8 cellular contexts compared by ENCODE assay signal in genomic region chr16:87416826-87417471, GRCh38. TPM values are rescaled to one million over a fixed set of nuclear protein-coding genes. Genes with fewer than 3 reads are reported as not detected.
A peak's percentile ranks its signal among the peaks of the same experiment; 100 is the strongest.
DNase-seq lines count a peak whose midpoint lies in the region; ATAC-seq and FAIRE-seq lines count a peak whose summit lies in the region.

No MANE protein-coding gene starts in this region.

- no peaks in the 10 kb centered on the region for H3K27me3 ChIP-seq in BLaER1
- H3K27me3 ChIP-seq in right cardiac atrium (ENCODE audit: control insufficient read depth, insufficient read depth), result no peaks in the 10 kb centered on the region

- no peak overlapping the region for H3K27ac ChIP-seq in BLaER1
- no peak overlapping the region for H3K27ac ChIP-seq in right cardiac atrium (ENCODE audit: low read length)

- WGBS in right cardiac atrium, result 72% methylated on average over 21 of the region's 21 CpGs

- H3K9me3 ChIP-seq in BLaER1 (no peaks in the 10 kb centered on the region), right cardiac atrium (ENCODE audit: control insufficient read depth, low read length) (no peaks in the 10 kb centered on the region)

- H4K20me1 ChIP-seq in BLaER1, result peaks cover 39% of the 10 kb centered on the region

- no peak overlapping the region for H3K4me2 ChIP-seq in BLaER1

- H3K36me3 ChIP-seq in BLaER1, result peaks cover 95% of the 10 kb centered on the region

- ATAC-seq in right cardiac atrium, result no peak

- intact Hi-C loops in right cardiac atrium (cut with DNase I), result loop anchor here (2.0 to 10.0 kb wide), 5 partner anchors 88 to 220 kb away; no protein-coding TSS in a partner anchor

- DNase-seq in HTR-8/SVneo (ENCODE audit: insufficient read length, low spot score), result peak; percentile 58
- DNase-seq in activated T-cell treated with anti-CD3 and anti-CD28 coated beads, Interleukin-2, amount 50 U/mL, for 48 hours, result peak; percentile 42 to 48
- DNase-seq in right cardiac atrium, result peak in 2 of 3 donors; percentile 50 to 82
- DNase-seq in stromal cell of bone marrow (ENCODE audit: low read depth), result peak; percentile 31
- no peak for DNase-seq in NCI-H69 (lab: John Stamatoyannopoulos, UW)
- DNase-seq in NCI-H446 treated with DMSO at 0.1 percent for 48 hours (lab: John Stamatoyannopoulos, UW), result no peak
- no peak for DNase-seq in NCI-H524 treated with DMSO at 0.1 percent for 48 hours (lab: John Stamatoyannopoulos, UW)

- H3K4me1 ChIP-seq in BLaER1, result peaks cover 4% of the 10 kb centered on the region
- no peaks in the 10 kb centered on the region for H3K4me1 ChIP-seq in right cardiac atrium (ENCODE audit: control insufficient read depth, insufficient read depth, low read length)

- FAIRE-seq in HTR-8/SVneo (lab: Jason Lieb, UNC), result no peak

- peak overlapping the region; percentile 24; the same call in 1 of the 2 replicates for H3K9ac ChIP-seq in BLaER1

- H3K4me3 ChIP-seq in BLaER1, result no peak overlapping the region
- no peak overlapping the region for H3K4me3 ChIP-seq in right cardiac atrium (ENCODE audit: low read length)

RNA-seq across cellular contexts. Expression of gene MAP1LC3B, which starts 24.8 kb away (rescaled TPM):
- total RNA-seq in right cardiac atrium, result 100 to 1,000 TPM in 3 of 4 donors, 10 to 100 TPM in 1; 87.7 to 114 (median 108) TPM
- 115 TPM for polyA plus RNA-seq in right cardiac atrium

RNA-seq across cellular contexts. Expression of gene FBXO31, which starts 33.4 kb away (rescaled TPM):
- 10 to 100 TPM; 47.8 to 66.1 (median 57.5) TPM for total RNA-seq in right cardiac atrium
- 24.3 TPM for polyA plus RNA-seq in right cardiac atrium

Comparison
In these comparisons a context has a peak if more than half of its experiments do, and no peak if none do; other contexts are left out.
1. DNase-seq: peak in HTR-8/SVneo (single experiment), activated T-cell treated with anti-CD3 and anti-CD28 coated beads, Interleukin-2, amount 50 U/mL, for 48 hours (2 of 2), right cardiac atrium (2 of 3) and stromal cell of bone marrow (single experiment); none in NCI-H69 (single experiment), NCI-H446 treated with DMSO at 0.1 percent for 48 hours (single experiment) and NCI-H524 treated with DMSO at 0.1 percent for 48 hours (single experiment).